ENCODE assay signal across 10 cellular contexts in the genomic region with DNA sequence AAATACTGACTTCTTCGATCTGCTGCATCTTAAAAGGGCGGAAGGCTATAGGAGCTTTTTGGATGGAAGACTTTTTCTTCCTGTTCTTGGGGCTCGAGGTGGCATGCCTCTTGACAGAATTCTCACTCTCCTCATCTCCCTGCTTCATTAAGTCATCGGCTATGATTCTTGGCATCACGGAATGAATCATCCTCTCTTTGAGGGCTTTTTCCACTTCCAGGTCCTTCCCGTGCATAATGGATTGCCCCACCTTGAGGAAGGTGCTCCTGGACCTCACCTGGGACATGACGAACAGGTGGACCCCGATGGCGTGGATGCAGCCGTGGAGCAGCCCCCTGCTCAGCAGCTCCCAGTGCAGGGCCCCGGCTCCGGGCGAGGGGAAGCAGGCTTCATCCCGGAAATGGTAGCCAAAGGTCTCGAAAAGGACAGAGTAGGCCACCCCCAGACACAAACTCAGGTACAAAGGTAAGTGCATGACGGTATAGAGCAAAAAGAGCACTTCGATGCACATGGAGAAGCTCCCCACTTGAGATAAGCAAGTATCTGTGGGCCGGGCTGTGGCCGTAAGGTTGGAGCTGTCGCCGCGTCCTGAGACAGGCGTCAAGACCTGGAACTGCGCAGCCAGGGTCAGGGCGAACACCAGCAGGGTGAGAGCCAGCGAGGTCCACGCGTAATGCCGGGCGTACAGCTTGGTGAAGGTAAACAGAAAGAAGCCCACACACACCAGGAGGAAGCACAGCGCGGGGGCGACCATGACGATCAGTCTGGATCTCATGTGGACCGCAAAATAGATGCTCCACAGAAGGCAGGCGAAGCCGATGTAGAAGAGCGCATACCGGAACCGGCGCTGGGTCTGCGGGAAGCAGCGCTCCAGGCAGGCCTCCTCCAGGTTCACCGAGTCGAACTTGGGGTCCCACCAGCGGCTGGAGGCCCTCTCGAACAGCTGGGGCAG. TPM values are rescaled to one million over a fixed set of nuclear protein-coding genes. Genes with fewer than 3 reads are reported as not detected.
DNase-seq lines count a peak whose midpoint lies in the region; ATAC-seq, FAIRE-seq and TF ChIP-seq lines count a peak whose summit lies in the region.
"Had no signal": no experiment of that assay in that cellular context is flagged by ENCODE, and none has a peak within 500 bp of the region (broad histone marks: within the 10 kb centered on the region; RNA-seq: fewer than 3 reads in every experiment).

No MANE protein-coding gene starts in this region.

- no peak for ATAC-seq in activated naive CD8-positive, alpha-beta T cell treated with anti-CD3 and anti-CD28 coated beads, Interleukin-2, amount 10 ng/mL, durations not matched to agents 7 days and 5 days (ENCODE audit: low read depth)

- TF ChIP-seq POLR2A in H54 (IDR thresholded peaks at IDR 0.05; ENCODE audit: low read depth, low read length), result no peak

- TF ChIP-seq CTCF in kidney (IDR thresholded peaks at IDR 0.05; ENCODE audit: borderline replicate concordance, extremely low read depth, insufficient read depth), result no peak

- peaks cover 17% of the 10 kb centered on the region for H3K27me3 Mint-ChIP-seq in activated naive CD8-positive, alpha-beta T cell treated with anti-CD3 and anti-CD28 coated beads, Interleukin-2, amount 10 ng/mL, durations not matched to agents 7 days and 5 days

- peaks cover 0 to 4% of the 10 kb centered on the region in 2 donors for H3K36me3 ChIP-seq in kidney (ENCODE audit: control insufficient read depth in 1 of 2, insufficient read depth in 2 of 2, low read length in 2 of 2)
- H3K36me3 ChIP-seq in stomach smooth muscle (ENCODE audit: control insufficient read depth in 2 of 2, insufficient read depth in 2 of 2, low read length in 2 of 2), result peaks cover 0 to 5% of the 10 kb centered on the region in 2 donors

- intact Hi-C loops in kidney (cut with DNase I), result no loop called here

- no peaks in the 10 kb centered on the region for H3K9me3 Mint-ChIP-seq in activated naive CD8-positive, alpha-beta T cell treated with anti-CD3 and anti-CD28 coated beads, Interleukin-2, amount 10 ng/mL, durations not matched to agents 7 days and 5 days

- peak overlapping the region; percentile 56 to 67 for H3K4me3 ChIP-seq in kidney (ENCODE audit: low read length in 2 of 2)
- peak overlapping the region; percentile 58 to 79 for H3K4me3 ChIP-seq in stomach smooth muscle (ENCODE audit: low read length in 2 of 2)

- H3K9me3 ChIP-seq in kidney (ENCODE audit: control insufficient read depth in 1 of 2, low read length in 2 of 2) (no peaks in the 10 kb centered on the region), stomach smooth muscle (ENCODE audit: control insufficient read depth in 2 of 2, low read length in 2 of 2) (no peaks in the 10 kb centered on the region)

- H3K4me1 Mint-ChIP-seq in activated naive CD8-positive, alpha-beta T cell treated with anti-CD3 and anti-CD28 coated beads, Interleukin-2, amount 10 ng/mL, durations not matched to agents 7 days and 5 days, result peaks cover 39% of the 10 kb centered on the region

- H3K27me3 ChIP-seq in stomach smooth muscle (ENCODE audit: control insufficient read depth in 1 of 2, insufficient read depth in 2 of 2, low read length in 2 of 2), result no peaks in the 10 kb centered on the region

- H3K27ac ChIP-seq in kidney (ENCODE audit: low read depth in 2 of 2, low read length in 2 of 2) (no peak overlapping the region), stomach smooth muscle (ENCODE audit: low read length) (no peak overlapping the region)

- POLR2A ChIA-PET in activated naive CD8-positive, alpha-beta T cell treated with anti-CD3 and anti-CD28 coated beads, Interleukin-2, amount 10 ng/mL, durations not matched to agents 7 days and 5 days (lab: Charles Lee), result no interaction called here

- peak; percentile 25 for DNase-seq in NOMO-1 treated with DMSO at 0.1 percent for 48 hours (lab: John Stamatoyannopoulos, UW; ENCODE audit: unreplicated experiment)
- DNase-seq in NOMO-1 treated with dmso at 0.1 percent for 144 hours (lab: John Stamatoyannopoulos, UW; ENCODE audit: unreplicated experiment), result no peak
- no peak for DNase-seq in activated naive CD8-positive, alpha-beta T cell treated with anti-CD3 and anti-CD28 coated beads, Interleukin-2, amount 10 ng/mL, durations not matched to agents 7 days and 5 days
- peak; percentile 79 for DNase-seq in kidney
- no peak for DNase-seq in RPMI8226
- DNase-seq in COR-L47 (lab: John Stamatoyannopoulos, UW), result no peak
- DNase-seq in H54 (ENCODE audit: insufficient read length, low spot score), result no peak
- DNase-seq: GOT3 had no signal

- FAIRE-seq in kidney (lab: Jason Lieb, UNC), result no peak
- FAIRE-seq in H54 (lab: Jason Lieb, UNC), result no peak
- FAIRE-seq: colon had no signal

- H3K4me1 ChIP-seq in kidney (ENCODE audit: control insufficient read depth in 1 of 2, insufficient read depth in 1 of 2, low read depth in 1 of 2, low read length in 2 of 2), result peaks cover 3 to 39% of the 10 kb centered on the region in 2 donors
- H3K4me1 ChIP-seq in stomach smooth muscle (ENCODE audit: control insufficient read depth, insufficient read depth, low read length), result peaks cover 44% of the 10 kb centered on the region

- H3K27ac Mint-ChIP-seq in activated naive CD8-positive, alpha-beta T cell treated with anti-CD3 and anti-CD28 coated beads, Interleukin-2, amount 10 ng/mL, durations not matched to agents 7 days and 5 days, result no peak overlapping the region

- H3K36me3 Mint-ChIP-seq in activated naive CD8-positive, alpha-beta T cell treated with anti-CD3 and anti-CD28 coated beads, Interleukin-2, amount 10 ng/mL, durations not matched to agents 7 days and 5 days, result peaks cover 7% of the 10 kb centered on the region

- H3K9ac ChIP-seq in kidney (ENCODE audit: low read length in 2 of 2) (peak overlapping the region in 1 of 2 donors; percentile 19), stomach smooth muscle (ENCODE audit: low read length in 2 of 2) (peak overlapping the region in 1 of 2 donors; percentile 42)

- peak overlapping the region; percentile 76 for H3K4me3 Mint-ChIP-seq in activated naive CD8-positive, alpha-beta T cell treated with anti-CD3 and anti-CD28 coated beads, Interleukin-2, amount 10 ng/mL, durations not matched to agents 7 days and 5 days

RNA-seq across cellular contexts. Expression of a gene that starts 1.7 kb away (rescaled TPM):
- total RNA-seq in activated naive CD8-positive, alpha-beta T cell treated with anti-CD3 and anti-CD28 coated beads, Interleukin-2, amount 10 ng/mL, durations not matched to agents 7 days and 5 days, result 10 to 100 TPM in 1 of 2 experiments, 1 to 10 TPM in 1; 9.9 to 10.1 TPM
- total RNA-seq in kidney, result 23.7 TPM
- 6.8 TPM for polyA plus RNA-seq in kidney (ENCODE audit: insufficient read depth, low read depth, low replicate concordance)

Comparison
In these comparisons a context has a peak if more than half of its experiments do, and no peak if none do; other contexts are left out.
1. DNase-seq: peak in NOMO-1 treated with DMSO at 0.1 percent for 48 hours (single experiment) and kidney (single experiment); none in NOMO-1 treated with dmso at 0.1 percent for 144 hours (single experiment), activated naive CD8-positive, alpha-beta T cell treated with anti-CD3 and anti-CD28 coated beads, Interleukin-2, amount 10 ng/mL, durations not matched to agents 7 days and 5 days (single experiment), RPMI8226 (single experiment), COR-L47 (single experiment) and H54 (single experiment).